In genomic region chr5:130386155-130386554, GRCh38 we compare ENCODE assay signal across 31 cellular contexts.
A peak's percentile ranks its signal among the peaks of the same experiment; 100 is the strongest.
DNase-seq lines count a peak whose midpoint lies in the region; ATAC-seq, FAIRE-seq and TF ChIP-seq lines count a peak whose summit lies in the region.
"Had no signal": no experiment of that assay in that cellular context is flagged by ENCODE, and none has a peak within 500 bp of the region (broad histone marks: within the 10 kb centered on the region; RNA-seq: fewer than 3 reads in every experiment).

No MANE protein-coding gene starts in this region.

- H4K20me1 ChIP-seq in GM12878 (ENCODE audit: control insufficient read depth, insufficient read depth) (no peaks in the 10 kb centered on the region), osteoblast (ENCODE audit: insufficient read depth, low read length) (no peaks in the 10 kb centered on the region)
- H4K20me1 ChIP-seq: BLaER1 had no signal

- no peak for TF ChIP-seq POLR2A in GM12878 (IDR thresholded peaks at IDR 0.05; ENCODE audit: low read depth, low read length)

- no peak overlapping the region for H3K4me3 ChIP-seq in GM12878
- H3K4me3 ChIP-seq in osteoblast (ENCODE audit: insufficient read depth, low read length), result no peak overlapping the region
- H3K4me3 ChIP-seq in Caco-2 (ENCODE audit: low read depth, low read length), result no peak overlapping the region
- H3K4me3 ChIP-seq: BLaER1, coronary artery, K562, pancreas, right atrium auricular region, SJCRH30, thoracic aorta, uterus had no signal

- no peaks in the 10 kb centered on the region for H3K27me3 ChIP-seq in GM12878 (replicated peaks in 1 of 2; ENCODE audit: control insufficient read depth in 2 of 2, insufficient read depth in 2 of 2, low read length in 1 of 2)
- H3K27me3 ChIP-seq in foreskin keratinocyte, result no peaks in the 10 kb centered on the region
- no peaks in the 10 kb centered on the region for H3K27me3 ChIP-seq in osteoblast (ENCODE audit: insufficient read depth, low read length)
- H3K27me3 ChIP-seq in Caco-2 (replicated peaks; ENCODE audit: control insufficient read depth, insufficient read depth, low read length), result no peaks in the 10 kb centered on the region
- H3K27me3 ChIP-seq: BLaER1, pancreas, right atrium auricular region, SJCRH30, uterus had no signal

- RAD21 ChIA-PET in GM12878 (lab: Charles Lee; ENCODE audit: unreplicated experiment), result interaction anchor here (0.6 kb wide), 1 partner anchor 187 kb away, joined by 4 read pairs; no protein-coding TSS in a partner anchor

- intact Hi-C loops in GM12878 (cut with micrococcal nuclease; ENCODE audit: unreplicated experiment) (no loop called here), Caco-2 (cut with micrococcal nuclease; ENCODE audit: unreplicated experiment) (no loop called here)
- intact Hi-C loops in activated T-helper 2 cell treated with anti-CD3 and anti-CD28 coated beads, Interferon-gamma antibody, Interleukin-2, Interleukin-4, amounts not matched to agents 10 μg/mL and 5 μg/mL and 100 μg/mL, durations not matched to agents 14 hours and 24 hours and 36 hours (cut with micrococcal nuclease), result no loop called here

- no peak overlapping the region for H3K27ac Mint-ChIP-seq in activated T-helper 17 cell treated with anti-CD3 and anti-CD28 coated beads, Interleukin-2, amount 50 U/mL, for 72 hours
- no peak overlapping the region for H3K27ac Mint-ChIP-seq in Caco-2 (ENCODE audit: unreplicated experiment)
- H3K27ac Mint-ChIP-seq in activated T-helper 2 cell treated with anti-CD3 and anti-CD28 coated beads, Interferon-gamma antibody, Interleukin-2, Interleukin-4, amounts not matched to agents 10 μg/mL and 5 μg/mL and 100 μg/mL, durations not matched to agents 14 hours and 24 hours and 36 hours, result no peak overlapping the region
- H3K27ac Mint-ChIP-seq: activated CD4-positive, alpha-beta T cell treated with anti-CD3 and anti-CD28 coated beads for 36 hours; activated T-cell treated with anti-CD3 and anti-CD28 coated beads, Interleukin-2, amount 50 U/mL, for 24 hours; memory B cell had no signal

- no peaks in the 10 kb centered on the region for H3K27me3 Mint-ChIP-seq in activated T-helper 17 cell treated with anti-CD3 and anti-CD28 coated beads, Interleukin-2, amount 50 U/mL, for 72 hours
- H3K27me3 Mint-ChIP-seq in Caco-2 (ENCODE audit: insufficient read depth, unreplicated experiment), result no peaks in the 10 kb centered on the region
- H3K27me3 Mint-ChIP-seq in activated T-helper 2 cell treated with anti-CD3 and anti-CD28 coated beads, Interferon-gamma antibody, Interleukin-2, Interleukin-4, amounts not matched to agents 10 μg/mL and 5 μg/mL and 100 μg/mL, durations not matched to agents 14 hours and 24 hours and 36 hours (ENCODE audit: low read depth), result no peaks in the 10 kb centered on the region
- H3K27me3 Mint-ChIP-seq: activated CD4-positive, alpha-beta T cell treated with anti-CD3 and anti-CD28 coated beads for 36 hours; activated T-cell treated with anti-CD3 and anti-CD28 coated beads, Interleukin-2, amount 50 U/mL, for 24 hours had no signal

- no peaks in the 10 kb centered on the region for H3K36me3 Mint-ChIP-seq in activated T-helper 17 cell treated with anti-CD3 and anti-CD28 coated beads, Interleukin-2, amount 50 U/mL, for 72 hours (ENCODE audit: low read depth)
- H3K36me3 Mint-ChIP-seq in Caco-2 (ENCODE audit: insufficient read depth, unreplicated experiment), result no peaks in the 10 kb centered on the region
- H3K36me3 Mint-ChIP-seq in activated T-helper 2 cell treated with anti-CD3 and anti-CD28 coated beads, Interferon-gamma antibody, Interleukin-2, Interleukin-4, amounts not matched to agents 10 μg/mL and 5 μg/mL and 100 μg/mL, durations not matched to agents 14 hours and 24 hours and 36 hours (ENCODE audit: low read depth), result no peaks in the 10 kb centered on the region
- H3K36me3 Mint-ChIP-seq: memory B cell had no signal

- H3K9ac ChIP-seq in GM12878 (ENCODE audit: control insufficient read depth, insufficient read depth, low read length), result no peak overlapping the region
- H3K9ac ChIP-seq: BLaER1 had no signal

- no peaks in the 10 kb centered on the region for H3K36me3 ChIP-seq in GM12878 (ENCODE audit: control insufficient read depth in 2 of 2, insufficient read depth in 2 of 2, low read length in 1 of 2)
- H3K36me3 ChIP-seq in osteoblast (ENCODE audit: insufficient read depth, low read length), result no peaks in the 10 kb centered on the region
- H3K36me3 ChIP-seq in Caco-2 (ENCODE audit: control insufficient read depth, insufficient read depth, low read length), result no peaks in the 10 kb centered on the region
- H3K36me3 ChIP-seq: BLaER1, pancreas, right atrium auricular region, SJCRH30, thoracic aorta, uterus had no signal

- H3K9me3 ChIP-seq in GM12878 (replicated peaks; ENCODE audit: control insufficient read depth, insufficient read depth, low read length), result no peaks in the 10 kb centered on the region
- no peaks in the 10 kb centered on the region for H3K9me3 ChIP-seq in osteoblast (ENCODE audit: low read depth, low read length)
- 0 out of 2 replicates have a peak, but pooled peaks cover 4% of the 10 kb centered on the region for H3K9me3 ChIP-seq in Caco-2
- H3K9me3 ChIP-seq: BLaER1, pancreas, right atrium auricular region, SJCRH30, thoracic aorta, uterus had no signal

- DNase-seq in LHCN-M2 (ENCODE audit: low read depth) (peak; percentile 12), GM12878 (ENCODE audit: low read depth, low spot score) (no peak), foreskin keratinocyte (no peak), osteoblast (ENCODE audit: insufficient read length, low spot score, missing footprints) (peak; percentile 2), Caco-2 (no peak), hepatic stellate cell (ENCODE audit: low spot score) (no peak)
- DNase-seq in activated T-helper 2 cell treated with anti-CD3 and anti-CD28 coated beads, Interferon-gamma antibody, Interleukin-2, Interleukin-4, amounts not matched to agents 10 μg/mL and 5 μg/mL and 100 μg/mL, durations not matched to agents 14 hours and 24 hours and 36 hours (ENCODE audit: low spot score), result no peak
- DNase-seq: ACHN; activated CD4-positive, alpha-beta T cell treated with anti-CD3 and anti-CD28 coated beads for 36 hours; activated CD8-positive, alpha-beta memory T cell treated with anti-CD3 and anti-CD28 coated beads for 24 hours; activated naive CD4-positive, alpha-beta T cell; activated T-cell treated with anti-CD3 and anti-CD28 coated beads, Interleukin-2, amount 50 U/mL, for 24 hours; amniotic stem cell; left cardiac atrium; NCI-H2171; NCI-H524; NK-92 treated with Interleukin-12 subunit alpha and Interleukin-12 subunit beta, amount 100 ng/mL, for 24 hours; pancreas; SJCRH30; stimulated activated CD4-positive, alpha-beta T cell treated with anti-CD3 and anti-CD28 coated beads, Interleukin-12 subunit alpha, Interleukin-12 subunit beta, amount 100 ng/mL, for 4 hours; stimulated activated CD4-positive, alpha-beta T cell treated with anti-CD3 and anti-CD28 coated beads, Interleukin-4, amount 100 ng/mL, for 24 hours; stimulated activated naive CD4-positive, alpha-beta T cell; uterus had no signal

- TF ChIP-seq CTCF in GM12878 (IDR thresholded peaks at IDR 0.05 in 2 of 3, conservative IDR thresholded peaks at IDR 0.05 in 1 of 3; ENCODE audit: control insufficient read depth in 2 of 3, extremely low read depth in 1 of 3, insufficient read depth in 1 of 3, low read depth in 3 of 3, low read length in 3 of 3) (no peak; a peak in 1 of 6 replicates), foreskin keratinocyte (conservative IDR thresholded peaks at IDR 0.05) (peak; percentile 7), osteoblast (IDR thresholded peaks at IDR 0.05; ENCODE audit: extremely low read depth, low read depth, low read length) (peak; percentile 13), Caco-2 (IDR thresholded peaks at IDR 0.05; ENCODE audit: insufficient read depth in 1 of 2, low read depth in 1 of 2, low read length in 1 of 2, severe bottlenecking in 1 of 2, unreplicated experiment in 1 of 2) (no peak)

- H3K79me2 ChIP-seq in GM12878 (ENCODE audit: control insufficient read depth, insufficient read depth, low read length) (no peaks in the 10 kb centered on the region), osteoblast (ENCODE audit: insufficient read depth, low read length) (no peaks in the 10 kb centered on the region)

- ATAC-seq in GM12878 (peak; percentile 47; the same call in 2 of the 3 replicates), foreskin keratinocyte (no peak)
- ATAC-seq in activated T-helper 17 cell treated with anti-CD3 and anti-CD28 coated beads, Interleukin-2, amount 50 U/mL, for 72 hours (replicated peaks), result no peak
- ATAC-seq: activated CD4-positive, alpha-beta T cell treated with anti-CD3 and anti-CD28 coated beads for 36 hours; K562; left cardiac atrium; Panc1; pancreas had no signal

- in situ Hi-C loops in GM12878 (cut with MboI), result no loop called here

- H3K4me2 ChIP-seq in GM12878 (ENCODE audit: control insufficient read depth, insufficient read depth) (no peak overlapping the region), osteoblast (ENCODE audit: insufficient read depth, low read length) (no peak overlapping the region)
- H3K4me2 ChIP-seq: BLaER1 had no signal

- no peak overlapping the region for H2AFZ ChIP-seq in GM12878 (ENCODE audit: control insufficient read depth, low read depth, low read length)
- peak overlapping the region; percentile 88 for H2AFZ ChIP-seq in osteoblast (ENCODE audit: low read length)

- TF ChIP-seq EP300 in GM12878 (IDR thresholded peaks at IDR 0.05; ENCODE audit: borderline replicate concordance in 1 of 2, control insufficient read depth in 1 of 2, low read depth in 2 of 2, low read length in 2 of 2), result no peak

- no peak for FAIRE-seq in GM12878 (lab: Jason Lieb, UNC)
- FAIRE-seq: K562, pancreas had no signal

- SMC1A ChIA-PET in GM12878 (lab: Charles Lee; ENCODE audit: uncharacterized antibody, unreplicated experiment), result interaction anchor here (0.6 kb wide), 1 partner anchor 534 kb away, joined by 3 read pairs; no protein-coding TSS in a partner anchor

- no peak overlapping the region for H3K4me3 Mint-ChIP-seq in activated T-helper 17 cell treated with anti-CD3 and anti-CD28 coated beads, Interleukin-2, amount 50 U/mL, for 72 hours
- H3K4me3 Mint-ChIP-seq in Caco-2 (ENCODE audit: unreplicated experiment), result no peak overlapping the region
- no peak overlapping the region for H3K4me3 Mint-ChIP-seq in activated T-helper 2 cell treated with anti-CD3 and anti-CD28 coated beads, Interferon-gamma antibody, Interleukin-2, Interleukin-4, amounts not matched to agents 10 μg/mL and 5 μg/mL and 100 μg/mL, durations not matched to agents 14 hours and 24 hours and 36 hours (ENCODE audit: low read depth)
- H3K4me3 Mint-ChIP-seq: activated CD4-positive, alpha-beta T cell treated with anti-CD3 and anti-CD28 coated beads for 36 hours; activated T-cell treated with anti-CD3 and anti-CD28 coated beads, Interleukin-2, amount 50 U/mL, for 24 hours; memory B cell had no signal

- CTCF ChIA-PET in GM12878 (lab: Yijun Ruan, JAX), result interaction anchor here (0.5 to 3.6 kb wide), 7 partner anchors 10 to 244 kb away, joined by 3 to 11 read pairs (median 4); no protein-coding TSS in a partner anchor
- CTCF ChIA-PET in Caco-2 (lab: Charles Lee), result no interaction called here

- no peaks in the 10 kb centered on the region for H3K4me1 ChIP-seq in GM12878 (ENCODE audit: control insufficient read depth, insufficient read depth, low read length)
- H3K4me1 ChIP-seq in foreskin keratinocyte, result no peaks in the 10 kb centered on the region
- no peaks in the 10 kb centered on the region for H3K4me1 ChIP-seq in osteoblast (ENCODE audit: insufficient read depth, low read length)
- no peaks in the 10 kb centered on the region; the same call in 1 of the 2 replicates for H3K4me1 ChIP-seq in Caco-2
- H3K4me1 ChIP-seq: BLaER1, pancreas, right atrium auricular region, SJCRH30, uterus had no signal

- H3K9me3 Mint-ChIP-seq in activated T-helper 17 cell treated with anti-CD3 and anti-CD28 coated beads, Interleukin-2, amount 50 U/mL, for 72 hours, result no peaks in the 10 kb centered on the region
- H3K9me3 Mint-ChIP-seq in Caco-2 (ENCODE audit: unreplicated experiment), result peaks cover 30% of the 10 kb centered on the region
- no peaks in the 10 kb centered on the region for H3K9me3 Mint-ChIP-seq in activated T-helper 2 cell treated with anti-CD3 and anti-CD28 coated beads, Interferon-gamma antibody, Interleukin-2, Interleukin-4, amounts not matched to agents 10 μg/mL and 5 μg/mL and 100 μg/mL, durations not matched to agents 14 hours and 24 hours and 36 hours
- H3K9me3 Mint-ChIP-seq: activated T-cell treated with anti-CD3 and anti-CD28 coated beads, Interleukin-2, amount 50 U/mL, for 24 hours; memory B cell had no signal

- H3K4me1 Mint-ChIP-seq in activated T-helper 17 cell treated with anti-CD3 and anti-CD28 coated beads, Interleukin-2, amount 50 U/mL, for 72 hours, result no peaks in the 10 kb centered on the region
- H3K4me1 Mint-ChIP-seq in Caco-2 (ENCODE audit: low read depth, unreplicated experiment), result no peaks in the 10 kb centered on the region
- H3K4me1 Mint-ChIP-seq in activated T-helper 2 cell treated with anti-CD3 and anti-CD28 coated beads, Interferon-gamma antibody, Interleukin-2, Interleukin-4, amounts not matched to agents 10 μg/mL and 5 μg/mL and 100 μg/mL, durations not matched to agents 14 hours and 24 hours and 36 hours (ENCODE audit: low read depth), result no peaks in the 10 kb centered on the region
- H3K4me1 Mint-ChIP-seq: activated CD4-positive, alpha-beta T cell treated with anti-CD3 and anti-CD28 coated beads for 36 hours; memory B cell had no signal

- 0% methylated on average over 1 of the region's 1 CpG for WGBS in GM12878 (ENCODE audit: insufficient coverage, insufficient replicate concordance, low lambda C conversion rate, missing lambda C conversion rate)

- no TSS peak for BruUV-seq in GM12878 (replicated peaks; lab: Mats Ljungman, UMichigan)
- BruUV-seq in Caco-2 (replicated peaks; lab: Mats Ljungman, UMichigan), result no TSS peak

- POLR2A ChIA-PET in GM12878 (lab: Charles Lee), result no interaction called here
- POLR2A ChIA-PET in Caco-2 (lab: Charles Lee), result no interaction called here

- H3K27ac ChIP-seq in GM12878 (ENCODE audit: control insufficient read depth, insufficient read depth) (no peak overlapping the region), foreskin keratinocyte (no peak overlapping the region), osteoblast (ENCODE audit: low read depth, low read length) (no peak overlapping the region)
- H3K27ac ChIP-seq: BLaER1, coronary artery, pancreas, right atrium auricular region, SJCRH30, thoracic aorta, uterus had no signal

- TF ChIP-seq RAD21 in GM12878 (IDR thresholded peaks at IDR 0.05; ENCODE audit: insufficient read depth, low read depth, low read length), result no peak

Comparison
In these comparisons a context has a peak if more than half of its experiments do, and no peak if none do; other contexts are left out.
1. DNase-seq: peak in LHCN-M2 (single experiment) and osteoblast (single experiment); none in GM12878 (single experiment), foreskin keratinocyte (0 of 2), Caco-2 (0 of 2), hepatic stellate cell (single experiment) and activated T-helper 2 cell treated with anti-CD3 and anti-CD28 coated beads, Interferon-gamma antibody, Interleukin-2, Interleukin-4, amounts not matched to agents 10 μg/mL and 5 μg/mL and 100 μg/mL, durations not matched to agents 14 hours and 24 hours and 36 hours (single experiment).
2. CTCF ChIP-seq: peak in foreskin keratinocyte (single experiment) and osteoblast (single experiment); none in GM12878 (0 of 3) and Caco-2 (0 of 2).